10 cellular contexts compared by ENCODE assay signal in genomic region chr14:76056128-76056527, GRCh38.
A peak's percentile ranks its signal among the peaks of the same experiment; 100 is the strongest.
DNase-seq lines count a peak whose midpoint lies in the region; TF ChIP-seq lines count a peak whose summit lies in the region.
"Had no signal": no experiment of that assay in that cellular context is flagged by ENCODE, and none has a peak within 500 bp of the region (broad histone marks: within the 10 kb centered on the region; RNA-seq: fewer than 3 reads in every experiment).

No MANE protein-coding gene starts in this region.

- H3K4me3 Mint-ChIP-seq in mesothelial cell of epicardium = no peak overlapping the region

- CTCF ChIA-PET in A673 (lab: Charles Lee) = no interaction called here
- CTCF ChIA-PET in OCI-LY7 (lab: Charles Lee; ENCODE audit: unreplicated experiment) = no interaction called here

- POLR2A ChIA-PET in A673 (lab: Charles Lee; ENCODE audit: low non-redundant PET) (no interaction called here), OCI-LY7 (lab: Charles Lee) (no interaction called here)

- no peak overlapping the region for H3K4me2 ChIP-seq in OCI-LY7 (ENCODE audit: low read length)

- no peaks in the 10 kb centered on the region for H3K9me3 ChIP-seq in A673 (ENCODE audit: low read depth, low read length, poor library complexity, severe bottlenecking)
- H3K9me3 ChIP-seq in OCI-LY7 (ENCODE audit: low read length) = no peaks in the 10 kb centered on the region

- H3K27ac Mint-ChIP-seq in mesothelial cell of epicardium = no peak overlapping the region

- no peaks in the 10 kb centered on the region for H3K9me2 ChIP-seq in OCI-LY7 (ENCODE audit: insufficient read depth, low read length)

- peak; percentile 67 for TF ChIP-seq CTCF in A673 (conservative IDR thresholded peaks at IDR 0.05; ENCODE audit: low read depth, low read length)
- TF ChIP-seq CTCF in GM12874 (IDR thresholded peaks at IDR 0.05; ENCODE audit: insufficient read depth, low read depth, low read length) = peak; percentile 38; the same call in 1 of the 2 replicates
- TF ChIP-seq CTCF in OCI-LY7 (conservative IDR thresholded peaks at IDR 0.05; ENCODE audit: low read length) = peak; percentile 72
- TF ChIP-seq CTCF in fibroblast of pulmonary artery (IDR thresholded peaks at IDR 0.05; ENCODE audit: low read length, missing control alignments) = peak; percentile 54
- TF ChIP-seq CTCF in mesothelial cell of epicardium (IDR thresholded peaks at IDR 0.05; ENCODE audit: unreplicated experiment) = no peak

- H3K27ac ChIP-seq in A673 (ENCODE audit: low read depth, low read length, poor library complexity, severe bottlenecking) (no peak overlapping the region), OCI-LY7 (ENCODE audit: low read depth, low read length, poor library complexity, severe bottlenecking) (no peak overlapping the region)

- BruUV-seq in A673 (replicated peaks; lab: Mats Ljungman, UMichigan) (no TSS peak), OCI-LY7 (replicated peaks; lab: Mats Ljungman, UMichigan) (no TSS peak)

- DNase-seq in A673 (ENCODE audit: low spot score) (peak; percentile 46), OCI-LY7 (ENCODE audit: low spot score) (peak; percentile 8), fibroblast of pulmonary artery (ENCODE audit: low read depth) (peak; percentile 11), mesothelial cell of epicardium (ENCODE audit: low spot score in 2 of 2, unreplicated experiment in 2 of 2) (no peak), mucosa of gallbladder (ENCODE audit: low spot score) (no peak), NCI-H2227 (lab: John Stamatoyannopoulos, UW; ENCODE audit: unreplicated experiment) (no peak)
- no peak for DNase-seq in activated effector memory CD4-positive, alpha-beta T cell treated with anti-CD3 and anti-CD28 coated beads, Interleukin-2, amount 50 U/mL, for 16 hours
- DNase-seq: kidney glomerular epithelial cell, NCI-H1092 treated with DMSO at 0.1 percent for 48 hours had no signal

- H3K4me3 ChIP-seq in A673 (ENCODE audit: low read depth, low read length, poor library complexity, severe bottlenecking) (no peak overlapping the region), OCI-LY7 (ENCODE audit: low read depth, low read length, poor library complexity, severe bottlenecking) (no peak overlapping the region), fibroblast of pulmonary artery (replicated peaks; ENCODE audit: low read depth, low read length) (no peak overlapping the region)

- no peaks in the 10 kb centered on the region for H3K4me1 ChIP-seq in A673 (ENCODE audit: insufficient read depth, low read length, poor library complexity, severe bottlenecking)
- H3K4me1 ChIP-seq in OCI-LY7 (ENCODE audit: insufficient read depth, low read length, poor library complexity, severe bottlenecking) = no peaks in the 10 kb centered on the region

- no peaks in the 10 kb centered on the region for H4K20me1 ChIP-seq in OCI-LY7 (ENCODE audit: insufficient read depth, low read length)

- H3K36me3 ChIP-seq in A673 (ENCODE audit: insufficient read depth, low read length, poor library complexity, severe bottlenecking) (no peaks in the 10 kb centered on the region), OCI-LY7 (ENCODE audit: insufficient read depth, low read length) (no peaks in the 10 kb centered on the region)

- no peaks in the 10 kb centered on the region for H3K27me3 ChIP-seq in A673 (replicated peaks; ENCODE audit: insufficient read depth, low read depth, low read length, poor library complexity)

- H3K36me3 Mint-ChIP-seq in mesothelial cell of epicardium = peaks cover 16% of the 10 kb centered on the region

- H2AFZ ChIP-seq in OCI-LY7 (ENCODE audit: low read length) = no peak overlapping the region

- intact Hi-C loops in A673 (cut with micrococcal nuclease; ENCODE audit: unreplicated experiment) (no loop called here), OCI-LY7 (cut with micrococcal nuclease; ENCODE audit: unreplicated experiment) (no loop called here)

- no peaks in the 10 kb centered on the region for H3K79me2 ChIP-seq in OCI-LY7 (ENCODE audit: insufficient read depth, low read depth, low read length)

- H3K27me3 Mint-ChIP-seq in mesothelial cell of epicardium (ENCODE audit: low read depth) = no peaks in the 10 kb centered on the region

- peaks cover 3% of the 10 kb centered on the region for H3K4me1 Mint-ChIP-seq in mesothelial cell of epicardium

- H3K9me3 Mint-ChIP-seq in mesothelial cell of epicardium = no peaks in the 10 kb centered on the region

Comparison
In these comparisons a context has a peak if more than half of its experiments do, and no peak if none do; other contexts are left out.
1. DNase-seq: peak in A673 (single experiment), OCI-LY7 (single experiment) and fibroblast of pulmonary artery (single experiment); none in mesothelial cell of epicardium (0 of 2), mucosa of gallbladder (single experiment), activated effector memory CD4-positive, alpha-beta T cell treated with anti-CD3 and anti-CD28 coated beads, Interleukin-2, amount 50 U/mL, for 16 hours (single experiment) and NCI-H2227 (single experiment).